ENCODE assay signal across 1 cellular context in genomic region chr10:73655257-73655989, GRCh38.
A peak's percentile ranks its signal among the peaks of the same experiment; 100 is the strongest.
TF ChIP-seq lines count a peak whose summit lies in the region.

No MANE protein-coding gene starts in this region.

TF ChIP-seq in GM12878, 131 proteins besides CTCF, POLR2A, EP300 and RAD21:
- TF ChIP-seq POLR2AphosphoS5 (IDR thresholded peaks at IDR 0.05; ENCODE audit: low read length) (no peak), ZNF24 (IDR thresholded peaks at IDR 0.05) (no peak), MYB (IDR thresholded peaks at IDR 0.05; ENCODE audit: borderline replicate concordance, low read depth, low read length) (no peak), SMAD5 (IDR thresholded peaks at IDR 0.05; ENCODE audit: low read depth) (0 out of 2 replicates have a peak, but pooled peaks have one; percentile 35), RBBP5 (conservative IDR thresholded peaks at IDR 0.05) (no peak), ETV6 (conservative IDR thresholded peaks at IDR 0.05 in 1 of 2, IDR thresholded peaks at IDR 0.05 in 1 of 2; ENCODE audit: borderline replicate concordance in 1 of 2, low read depth in 1 of 2) (peak in 1 of 2 experiments; percentile 55; a peak in 2 of 4 replicates), SP1 (IDR thresholded peaks at IDR 0.05; ENCODE audit: low read depth, low read length) (no peak), JUNB (IDR thresholded peaks at IDR 0.05) (0 out of 2 replicates have a peak, but pooled peaks have one; percentile 13), EED (IDR thresholded peaks at IDR 0.05; ENCODE audit: low read depth) (peak; percentile 86), RFX5 (IDR thresholded peaks at IDR 0.05; ENCODE audit: low read depth, low read length) (no peak), ATF2 (IDR thresholded peaks at IDR 0.05; ENCODE audit: low read length) (no peak; the same call in 1 of the 2 replicates), MTA3 (IDR thresholded peaks at IDR 0.05; ENCODE audit: borderline replicate concordance, low read length) (0 out of 2 replicates have a peak, but pooled peaks have one; percentile 47), IKZF1 (conservative IDR thresholded peaks at IDR 0.05) (peak; percentile 45; the same call in 1 of the 2 replicates), PAX8 (IDR thresholded peaks at IDR 0.05) (no peak), TBL1XR1 (IDR thresholded peaks at IDR 0.05; ENCODE audit: low read depth, low read length) (no peak), MEF2A (IDR thresholded peaks at IDR 0.05; ENCODE audit: insufficient read depth, low read depth, low read length) (0 out of 2 replicates have a peak, but pooled peaks have one; percentile 22), IRF3 (IDR thresholded peaks at IDR 0.05) (no peak), POU2F2 (IDR thresholded peaks at IDR 0.05; ENCODE audit: borderline replicate concordance, low read depth, low read length) (no peak), IKZF2 (IDR thresholded peaks at IDR 0.05) (0 out of 4 replicates have a peak, but pooled peaks of 1 of the 2 experiments have one; percentile 36), SKIL (IDR thresholded peaks at IDR 0.05; ENCODE audit: low read depth, poor library complexity, severe bottlenecking) (no peak), RUNX3 (IDR thresholded peaks at IDR 0.05; ENCODE audit: low read length) (peak; percentile 96)
